ENCODE assay signal across 1 cellular context in the genomic region with DNA sequence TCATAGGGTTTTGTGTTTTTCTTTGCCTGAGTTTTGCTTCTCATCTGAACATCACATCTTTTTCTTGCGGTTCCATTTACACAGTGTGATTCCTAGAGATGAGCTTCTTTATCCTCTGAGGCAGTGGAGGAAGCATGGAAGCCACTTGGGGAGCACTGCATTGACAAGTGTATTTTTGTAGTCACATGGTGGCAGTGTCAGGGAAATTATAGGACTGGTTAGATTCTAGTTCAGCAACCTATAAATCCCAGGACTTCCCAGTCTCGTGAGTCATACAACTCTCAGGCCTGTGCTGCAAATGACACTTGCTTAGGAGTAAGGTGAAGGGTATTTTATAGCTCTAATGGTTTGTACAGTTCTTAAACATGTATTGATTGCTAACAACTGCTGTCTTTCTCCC.
TF ChIP-seq lines count a peak whose summit lies in the region.

No MANE protein-coding gene starts in this region.

TF ChIP-seq in SK-N-SH treated with all-trans-retinoic acid at 6 μM for 48 hours, 23 proteins besides CTCF, POLR2A, EP300 and RAD21 (continued from another document):
- TF ChIP-seq, protein P1, sequence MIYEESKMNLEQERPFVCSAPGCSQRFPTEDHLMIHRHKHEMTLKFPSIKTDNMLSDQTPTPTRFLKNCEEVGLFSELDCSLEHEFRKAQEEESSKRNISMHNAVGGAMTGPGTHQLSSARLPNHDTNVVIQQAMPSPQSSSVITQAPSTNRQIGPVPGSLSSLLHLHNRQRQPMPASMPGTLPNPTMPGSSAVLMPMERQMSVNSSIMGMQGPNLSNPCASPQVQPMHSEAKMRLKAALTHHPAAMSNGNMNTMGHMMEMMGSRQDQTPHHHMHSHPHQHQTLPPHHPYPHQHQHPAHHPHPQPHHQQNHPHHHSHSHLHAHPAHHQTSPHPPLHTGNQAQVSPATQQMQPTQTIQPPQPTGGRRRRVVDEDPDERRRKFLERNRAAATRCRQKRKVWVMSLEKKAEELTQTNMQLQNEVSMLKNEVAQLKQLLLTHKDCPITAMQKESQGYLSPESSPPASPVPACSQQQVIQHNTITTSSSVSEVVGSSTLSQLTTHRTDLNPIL (CRISPR knock-in tag; IDR thresholded peaks at IDR 0.05; ENCODE audit: low read depth), result no peak
- TF ChIP-seq PPARA (CRISPR knock-in tag; IDR thresholded peaks at IDR 0.05; ENCODE audit: borderline replicate concordance), result no peak
- TF ChIP-seq TCF4 (CRISPR knock-in tag; IDR thresholded peaks at IDR 0.05; ENCODE audit: borderline replicate concordance), result no peak
- no peak for TF ChIP-seq ZFP30 (CRISPR knock-in tag; IDR thresholded peaks at IDR 0.05)
- no peak for TF ChIP-seq TOX (CRISPR knock-in tag; IDR thresholded peaks at IDR 0.05; ENCODE audit: borderline replicate concordance)
- TF ChIP-seq, protein P2, sequence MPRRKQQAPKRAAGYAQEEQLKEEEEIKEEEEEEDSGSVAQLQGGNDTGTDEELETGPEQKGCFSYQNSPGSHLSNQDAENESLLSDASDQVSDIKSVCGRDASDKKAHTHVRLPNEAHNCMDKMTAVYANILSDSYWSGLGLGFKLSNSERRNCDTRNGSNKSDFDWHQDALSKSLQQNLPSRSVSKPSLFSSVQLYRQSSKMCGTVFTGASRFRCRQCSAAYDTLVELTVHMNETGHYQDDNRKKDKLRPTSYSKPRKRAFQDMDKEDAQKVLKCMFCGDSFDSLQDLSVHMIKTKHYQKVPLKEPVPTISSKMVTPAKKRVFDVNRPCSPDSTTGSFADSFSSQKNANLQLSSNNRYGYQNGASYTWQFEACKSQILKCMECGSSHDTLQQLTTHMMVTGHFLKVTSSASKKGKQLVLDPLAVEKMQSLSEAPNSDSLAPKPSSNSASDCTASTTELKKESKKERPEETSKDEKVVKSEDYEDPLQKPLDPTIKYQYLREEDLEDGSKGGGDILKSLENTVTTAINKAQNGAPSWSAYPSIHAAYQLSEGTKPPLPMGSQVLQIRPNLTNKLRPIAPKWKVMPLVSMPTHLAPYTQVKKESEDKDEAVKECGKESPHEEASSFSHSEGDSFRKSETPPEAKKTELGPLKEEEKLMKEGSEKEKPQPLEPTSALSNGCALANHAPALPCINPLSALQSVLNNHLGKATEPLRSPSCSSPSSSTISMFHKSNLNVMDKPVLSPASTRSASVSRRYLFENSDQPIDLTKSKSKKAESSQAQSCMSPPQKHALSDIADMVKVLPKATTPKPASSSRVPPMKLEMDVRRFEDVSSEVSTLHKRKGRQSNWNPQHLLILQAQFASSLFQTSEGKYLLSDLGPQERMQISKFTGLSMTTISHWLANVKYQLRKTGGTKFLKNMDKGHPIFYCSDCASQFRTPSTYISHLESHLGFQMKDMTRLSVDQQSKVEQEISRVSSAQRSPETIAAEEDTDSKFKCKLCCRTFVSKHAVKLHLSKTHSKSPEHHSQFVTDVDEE (CRISPR knock-in tag; IDR thresholded peaks at IDR 0.05), result no peak
- TF ChIP-seq CSDC2 (CRISPR knock-in tag; IDR thresholded peaks at IDR 0.05), result no peak
- TF ChIP-seq ZNF565 (CRISPR knock-in tag; conservative IDR thresholded peaks at IDR 0.05; ENCODE audit: low read depth), result no peak
- TF ChIP-seq ARNTL (CRISPR knock-in tag; IDR thresholded peaks at IDR 0.05; ENCODE audit: borderline replicate concordance, low read depth), result no peak
- no peak for TF ChIP-seq ZC3H10 (CRISPR knock-in tag; IDR thresholded peaks at IDR 0.05)
- no peak for TF ChIP-seq ESRRG (CRISPR knock-in tag; IDR thresholded peaks at IDR 0.05)
- no peak for TF ChIP-seq ZFP3 (CRISPR knock-in tag; IDR thresholded peaks at IDR 0.05)
